Comparison of ENCODE assay signal across 8 cellular contexts in genomic region chr22:50261615-50262459, GRCh38. TPM values are rescaled to one million over a fixed set of nuclear protein-coding genes. Genes with fewer than 3 reads are reported as not detected.
DNase-seq lines count a peak whose midpoint lies in the region; ATAC-seq lines count a peak whose summit lies in the region.

MAPK12 (minus strand) TSS chr22:50261683; CDS start chr22:50261509, 174 bp downstream.

- H3K4me1 Mint-ChIP-seq in activated naive CD8-positive, alpha-beta T cell (ENCODE audit: low read depth): peaks cover 7% of the 10 kb centered on the region

- WGBS in right cardiac atrium: 4% methylated on average over 61 of the region's 61 CpGs

- H3K27me3 Mint-ChIP-seq in activated naive CD8-positive, alpha-beta T cell: peaks cover 7% of the 10 kb centered on the region

- H3K4me2 ChIP-seq in skeletal muscle satellite cell (ENCODE audit: low read length): peak within 1 kb of the TSS; percentile 94

- no peaks in the 10 kb centered on the region for H3K9me3 ChIP-seq in HUES6 (ENCODE audit: control insufficient read depth, insufficient read depth, low read depth, low read length)
- H3K9me3 ChIP-seq in right cardiac atrium (ENCODE audit: control insufficient read depth, low read length): no peaks in the 10 kb centered on the region
- no peaks in the 10 kb centered on the region for H3K9me3 ChIP-seq in skeletal muscle satellite cell (replicated peaks; ENCODE audit: low read length)

- H3K27ac Mint-ChIP-seq in activated naive CD8-positive, alpha-beta T cell: no peak within 1 kb of the TSS

- peak within 1 kb of the TSS; percentile 66 for H3K4me3 Mint-ChIP-seq in activated naive CD8-positive, alpha-beta T cell

- peak; percentile 5 to 53 for ATAC-seq in right cardiac atrium
- no peak for ATAC-seq in HG02763 (IDR thresholded peaks at IDR 0.05; ENCODE audit: unreplicated experiment)
- no peak for ATAC-seq in GM21825 (IDR thresholded peaks at IDR 0.05; ENCODE audit: unreplicated experiment)

- no peaks in the 10 kb centered on the region for H3K9me3 Mint-ChIP-seq in activated naive CD8-positive, alpha-beta T cell (ENCODE audit: low read depth)

- H3K36me3 ChIP-seq in HUES6 (ENCODE audit: control insufficient read depth, insufficient read depth, low read length): peaks cover 5% of the 10 kb centered on the region; the same call in 1 of the 2 replicates
- peaks cover 3% of the 10 kb centered on the region for H3K36me3 ChIP-seq in skeletal muscle satellite cell (ENCODE audit: insufficient read depth, low read length)

- H3K4me1 ChIP-seq in HUES6 (ENCODE audit: control insufficient read depth, insufficient read depth, low read length): peaks cover 14% of the 10 kb centered on the region
- no peaks in the 10 kb centered on the region for H3K4me1 ChIP-seq in right cardiac atrium (ENCODE audit: control insufficient read depth, insufficient read depth, low read length)
- peaks cover 34% of the 10 kb centered on the region for H3K4me1 ChIP-seq in skeletal muscle satellite cell (ENCODE audit: control insufficient read depth, insufficient read depth, low read length)

- intact Hi-C loops in right cardiac atrium (cut with DNase I): loop anchor here in 1 of 4 donors (5.0 kb wide), 2 partner anchors 65 to 80 kb away; partner anchors contain the start of genes DENND6B and PPP6R2

- H3K4me3 ChIP-seq in HUES6 (ENCODE audit: low read depth, low read length): peak within 1 kb of the TSS; percentile 77
- H3K4me3 ChIP-seq in right cardiac atrium (ENCODE audit: low read length): peak within 1 kb of the TSS; percentile 68
- peak within 1 kb of the TSS; percentile 78 for H3K4me3 ChIP-seq in skeletal muscle satellite cell (ENCODE audit: low read length)

- peaks cover 59% of the 10 kb centered on the region for H3K27me3 ChIP-seq in HUES6 (ENCODE audit: control insufficient read depth, insufficient read depth, low read length)
- H3K27me3 ChIP-seq in right cardiac atrium (ENCODE audit: control insufficient read depth, insufficient read depth): no peaks in the 10 kb centered on the region
- no peaks in the 10 kb centered on the region for H3K27me3 ChIP-seq in skeletal muscle satellite cell (ENCODE audit: control insufficient read depth, insufficient read depth, low read length)

- H3K9ac ChIP-seq in HUES6 (ENCODE audit: low read length): peak within 1 kb of the TSS; percentile 55
- H3K9ac ChIP-seq in skeletal muscle satellite cell (ENCODE audit: low read depth, low read length): peak within 1 kb of the TSS; percentile 84

- DNase-seq in NCI-H748 (lab: John Stamatoyannopoulos, UW; ENCODE audit: unreplicated experiment) (peak; percentile 68), NCI-H748 treated with DMSO at 0.1 percent for 48 hours (lab: John Stamatoyannopoulos, UW) (no peak), right cardiac atrium (peak; percentile 54 to 83 (median 78))

- no peaks in the 10 kb centered on the region for H3K36me3 Mint-ChIP-seq in activated naive CD8-positive, alpha-beta T cell

- H3K27ac ChIP-seq in HUES6 (ENCODE audit: low read depth, low read length): no peak within 1 kb of the TSS
- H3K27ac ChIP-seq in right cardiac atrium (ENCODE audit: low read length): peak within 1 kb of the TSS; percentile 42

RNA-seq across cellular contexts. Expression of gene MAPK12, which starts in this region (rescaled TPM):
- 10 to 100 TPM; 10.5 to 14.8 (median 11.2) TPM for total RNA-seq in right cardiac atrium
- 15.2 TPM for polyA plus RNA-seq in right cardiac atrium
- total RNA-seq in skeletal muscle satellite cell (2012; rRNA removed): 36.5 and 52.4 TPM in 2 replicates

Comparison
In these comparisons a context has a peak if more than half of its experiments do, and no peak if none do; other contexts are left out.
1. ATAC-seq: peak in right cardiac atrium (2 of 2); none in HG02763 (single experiment) and GM21825 (single experiment).
2. Peak in every context shown above with its lines, with median percentiles within 50 percentile points of each other: H3K4me3 ChIP-seq.